In the genomic region with DNA sequence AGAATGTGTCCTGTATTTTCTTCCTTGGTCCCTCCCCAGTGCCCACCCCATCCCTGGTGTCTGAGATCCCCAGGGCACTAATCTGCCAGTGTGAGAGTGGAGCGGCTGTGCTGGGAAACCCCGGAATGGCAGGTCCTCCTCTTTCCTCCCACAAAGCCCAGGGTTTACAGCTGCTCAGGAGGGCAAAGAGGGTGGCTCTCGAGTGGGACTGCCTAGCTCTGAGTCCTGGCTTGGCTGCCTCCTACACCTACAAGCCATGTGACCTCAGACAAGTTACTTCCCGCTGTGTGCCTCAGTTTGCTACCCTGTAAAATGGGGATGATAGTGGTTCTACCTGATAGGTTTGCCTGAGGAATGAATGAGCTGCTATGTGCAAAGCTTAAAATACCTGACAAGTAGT, we compare ENCODE assay signal across 16 cellular contexts.
"Had no signal": no experiment of that assay in that cellular context is flagged by ENCODE, and none has a peak within 500 bp of the region (broad histone marks: within the 10 kb centered on the region; RNA-seq: fewer than 3 reads in every experiment).

No MANE protein-coding gene starts in this region.

- FAIRE-seq: TTC549 had no signal

- H3K27ac ChIP-seq: neutrophil, sigmoid colon, transverse colon had no signal

- DNase-seq: activated CD4-positive, alpha-beta T cell treated with anti-CD3 and anti-CD28 coated beads, Interleukin-2, amount 10 ng/mL, durations not matched to agents 7 days and 5 days; activated CD4-positive, CD25-positive, alpha-beta regulatory T cell; activated CD8-positive, alpha-beta memory T cell treated with anti-CD3 and anti-CD28 coated beads for 24 hours; activated T-cell treated with anti-CD3 and anti-CD28 coated beads for 4 hours; amniotic stem cell; effector memory CD8-positive, alpha-beta T cell; immature natural killer cell; naive thymus-derived CD4-positive, alpha-beta T cell; sigmoid colon; stimulated activated CD4-positive, alpha-beta T cell treated with anti-CD3 and anti-CD28 coated beads, Interleukin-2, amount 100 ng/mL, for 24 hours; stimulated activated naive B cell treated with anti-CD40 and anti-IgM and Interleukin-4, amounts not matched to agents 10 μg/mL and 1 μg/mL and 100 μg/mL, for 72 hours; T-helper 17 cell; transverse colon had no signal

- H3K4me3 ChIP-seq: lung, sigmoid colon, transverse colon had no signal

- H3K9me3 ChIP-seq: neutrophil, sigmoid colon, transverse colon had no signal

- ATAC-seq: effector memory CD8-positive, alpha-beta T cell; naive thymus-derived CD4-positive, alpha-beta T cell; stimulated activated naive B cell treated with anti-CD40 and anti-IgM and Interleukin-4, amounts not matched to agents 10 μg/mL and 1 μg/mL and 100 μg/mL, for 72 hours; T-helper 17 cell had no signal

- H3K36me3 ChIP-seq: neutrophil, sigmoid colon, transverse colon had no signal
